ENCODE assay signal across 8 cellular contexts in genomic region chr11:26649884-26650283, GRCh38.
A peak's percentile ranks its signal among the peaks of the same experiment; 100 is the strongest.
DNase-seq lines count a peak whose midpoint lies in the region; ATAC-seq, FAIRE-seq and TF ChIP-seq lines count a peak whose summit lies in the region.

No MANE protein-coding gene starts in this region.

- intact Hi-C loops in HCT116 (cut with micrococcal nuclease), result loop anchor here (10.0 kb wide), 1 partner anchor 355 kb away; no protein-coding TSS in a partner anchor

- TF ChIP-seq POLR2A in A549 (IDR thresholded peaks at IDR 0.05; ENCODE audit: low read length), result no peak
- no peak for TF ChIP-seq POLR2A in HCT116 (IDR thresholded peaks at IDR 0.05; ENCODE audit: borderline replicate concordance, extremely low read depth, insufficient read depth, insufficient read length)
- TF ChIP-seq POLR2A in Peyer's patch (IDR thresholded peaks at IDR 0.05), result no peak

- no peak for FAIRE-seq in A549 (lab: Jason Lieb, UNC)

- H3K4me3 ChIP-seq in A549 (no peak overlapping the region), GM06990 (replicated peaks; ENCODE audit: low read depth, low read length) (no peak overlapping the region), HCT116 (replicated peaks in 1 of 2; ENCODE audit: low read depth in 1 of 2, low read length in 2 of 2) (no peak overlapping the region), Peyer's patch (no peak overlapping the region)

- no peak overlapping the region for H2AFZ ChIP-seq in HCT116 (ENCODE audit: low read depth, low read length, poor library complexity, severe bottlenecking)

- H3K9me3 ChIP-seq in A549 (no peaks in the 10 kb centered on the region), HCT116 (ENCODE audit: control insufficient read depth in 1 of 2, insufficient read depth in 1 of 2, low read depth in 1 of 2, low read length in 2 of 2) (peaks cover 0 to 5% of the 10 kb centered on the region in 2 experiments; a peak in 2 of 4 replicates), Peyer's patch (no peaks in the 10 kb centered on the region)

- no peak overlapping the region for H3K9ac ChIP-seq in HCT116 (ENCODE audit: low read length)

- TF ChIP-seq RAD21 in A549 (conservative IDR thresholded peaks at IDR 0.05 in 1 of 2, IDR thresholded peaks at IDR 0.05 in 1 of 2), result peak; percentile 88 to 91
- TF ChIP-seq RAD21 in HCT116 (IDR thresholded peaks at IDR 0.05; ENCODE audit: low read depth), result peak; percentile 20; the same call in 1 of the 2 replicates

- no peaks in the 10 kb centered on the region for H3K79me2 ChIP-seq in HCT116 (ENCODE audit: insufficient read depth, low read length)

- WGBS in A549 (ENCODE audit: missing lambda C conversion rate), result 26% methylated on average over 8 of the region's 8 CpGs

- ATAC-seq in A549 (peak; percentile 96 to 100), HCT116 (peak; percentile 61; the same call in 1 of the 2 replicates), GM19324 (IDR thresholded peaks at IDR 0.05; ENCODE audit: low FRiP score, unreplicated experiment) (no peak)

- RAD21 ChIA-PET in HCT116 (lab: Charles Lee; ENCODE audit: low non-redundant PET in 1 of 2, low total read pairs in 2 of 2, uncharacterized antibody in 2 of 2, unreplicated experiment in 2 of 2), result no interaction called here

- POLR2A ChIA-PET in A549 (lab: Yijun Ruan, JAX), result no interaction called here
- POLR2A ChIA-PET in HCT116 (lab: Charles Lee), result no interaction called here

- H4K20me1 ChIP-seq in HCT116 (ENCODE audit: insufficient read depth), result no peaks in the 10 kb centered on the region

- CTCF ChIA-PET in A549 (lab: Yijun Ruan, JAX) (interaction anchor here (0.7 to 1.8 kb wide), 11 partner anchors 8 to 836 kb away, joined by 3 to 9 read pairs (median 4); no protein-coding TSS in a partner anchor), HCT116 (lab: Charles Lee) (no interaction called here)

- H3K36me3 ChIP-seq in GM06990 (ENCODE audit: control insufficient read depth, insufficient read depth, low read length) (no peaks in the 10 kb centered on the region), HCT116 (ENCODE audit: control insufficient read depth in 1 of 2, insufficient read depth in 2 of 2, low read length in 2 of 2) (no peaks in the 10 kb centered on the region), Peyer's patch (no peaks in the 10 kb centered on the region)

- H3K4me1 ChIP-seq in A549 (no peaks in the 10 kb centered on the region), HCT116 (ENCODE audit: control insufficient read depth in 1 of 2, insufficient read depth in 2 of 2, low read length in 2 of 2) (no peaks in the 10 kb centered on the region), Peyer's patch (no peaks in the 10 kb centered on the region)

- H3K27me3 ChIP-seq in GM06990 (replicated peaks; ENCODE audit: control insufficient read depth, insufficient read depth, low read length) (no peaks in the 10 kb centered on the region), HCT116 (ENCODE audit: insufficient read depth, low read length) (no peaks in the 10 kb centered on the region), Peyer's patch (no peaks in the 10 kb centered on the region)

- H3K27ac ChIP-seq in A549 (no peak overlapping the region), HCT116 (ENCODE audit: low read depth, low read length) (no peak overlapping the region), Peyer's patch (no peak overlapping the region)

- 0 out of 3 replicates have a peak overlapping the region, but pooled peaks have one; percentile 35 for H3K4me2 ChIP-seq in A549
- H3K4me2 ChIP-seq in HCT116 (ENCODE audit: low read length), result no peak overlapping the region

- BruUV-seq in HCT116 (replicated peaks; lab: Mats Ljungman, UMichigan), result no TSS peak

- H3K9me2 ChIP-seq in HCT116 (ENCODE audit: insufficient read depth), result no peaks in the 10 kb centered on the region

- no peak for TF ChIP-seq EP300 in A549 (IDR thresholded peaks at IDR 0.05)

- DNase-seq in A549 (ENCODE audit: low read depth in 1 of 2, low spot score in 1 of 2), result peak; percentile 55 to 80
- DNase-seq in GM06990 (ENCODE audit: extremely low read depth, insufficient read length), result no peak
- DNase-seq in HCT116 (ENCODE audit: low read depth, low spot score), result peak; percentile 3
- DNase-seq in Kasumi-1 (lab: John Stamatoyannopoulos, UW), result peak; percentile 74 to 77
- peak in 1 of 3 donors; percentile 83 for DNase-seq in Peyer's patch
- peak; percentile 42 to 49 for DNase-seq in dermis microvascular lymphatic vessel endothelial cell (ENCODE audit: low read depth in 2 of 2)
- DNase-seq in medulla oblongata (ENCODE audit: extremely low spot score), result peak; percentile 80

- peak; percentile 84 for TF ChIP-seq CTCF in A549 (IDR thresholded peaks at IDR 0.05)
- peak; percentile 69 for TF ChIP-seq CTCF in GM06990 (IDR thresholded peaks at IDR 0.05; ENCODE audit: insufficient read depth, low read length, poor library complexity, severe bottlenecking)
- TF ChIP-seq CTCF in HCT116 (IDR thresholded peaks at IDR 0.05 in 2 of 3, conservative IDR thresholded peaks at IDR 0.05 in 1 of 3; ENCODE audit: borderline replicate concordance in 1 of 3, insufficient read depth in 1 of 3, low read depth in 2 of 3, low read length in 2 of 3), result peak in 2 of 3 experiments; percentile 48 to 56; a peak in 3 of 6 replicates
- TF ChIP-seq CTCF in Peyer's patch (IDR thresholded peaks at IDR 0.05), result peak in 4 of 6 experiments; percentile 50 to 74 (median 68)

TF ChIP-seq in A549, 52 proteins besides CTCF, POLR2A, EP300 and RAD21:
- no peak for TF ChIP-seq RFX5 (IDR thresholded peaks at IDR 0.05)
- no peak for TF ChIP-seq ESRRA (IDR thresholded peaks at IDR 0.05; ENCODE audit: borderline replicate concordance, low read length)
- TF ChIP-seq EHMT2 (IDR thresholded peaks at IDR 0.05; ENCODE audit: low read depth), result no peak
- TF ChIP-seq SMC3 (IDR thresholded peaks at IDR 0.05), result peak; percentile 88

TF ChIP-seq in HCT116, 20 proteins besides CTCF, POLR2A, EP300 and RAD21:
- no peak for TF ChIP-seq TCF7L2 (IDR thresholded peaks at IDR 0.05; ENCODE audit: borderline replicate concordance, extremely low read depth, insufficient read depth, insufficient read length)
- TF ChIP-seq SP1 (IDR thresholded peaks at IDR 0.05; ENCODE audit: low read depth), result no peak
- TF ChIP-seq EZH2 (IDR thresholded peaks at IDR 0.05), result no peak
- no peak for TF ChIP-seq ELF1 (IDR thresholded peaks at IDR 0.05; ENCODE audit: borderline replicate concordance, low read depth)
- no peak for TF ChIP-seq JUND (IDR thresholded peaks at IDR 0.05)
- TF ChIP-seq EZH2phosphoT487 (IDR thresholded peaks at IDR 0.05; ENCODE audit: borderline replicate concordance), result no peak
- no peak for TF ChIP-seq POLR2AphosphoS5 (IDR thresholded peaks at IDR 0.05; ENCODE audit: low read depth, low read length)
- TF ChIP-seq SRF (IDR thresholded peaks at IDR 0.05; ENCODE audit: low read depth), result no peak
- no peak for TF ChIP-seq FOSL1 (IDR thresholded peaks at IDR 0.05; ENCODE audit: low read depth)

Comparison
In these comparisons a context has a peak if more than half of its experiments do, and no peak if none do; other contexts are left out.
1. Of the 6 proteins assayed by ChIP-seq in both A549 and HCT116: peak only in A549: none; only in HCT116: none; in both: CTCF and RAD21; in neither: 4.